Comparison of ENCODE assay signal across 10 cellular contexts in the genomic region with DNA sequence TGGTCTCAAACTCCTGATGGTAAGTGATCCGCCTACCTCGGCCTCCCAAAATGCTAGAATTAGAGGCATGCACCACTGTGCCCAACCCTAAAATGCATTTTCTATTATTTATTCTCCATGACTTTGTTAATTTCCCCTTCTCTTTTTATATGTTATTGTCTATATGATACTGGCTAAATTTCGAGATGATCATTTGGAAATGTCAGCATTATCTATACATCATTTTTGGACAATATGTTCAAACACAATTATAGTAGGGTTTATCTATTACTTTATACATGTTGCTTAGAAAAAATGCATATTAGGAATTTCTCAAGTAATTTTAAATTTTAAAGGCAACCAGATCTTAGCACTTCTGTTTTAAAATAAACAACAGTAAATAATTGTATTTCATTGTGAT.
"Had no signal": no experiment of that assay in that cellular context is flagged by ENCODE, and none has a peak within 500 bp of the region (broad histone marks: within the 10 kb centered on the region; RNA-seq: fewer than 3 reads in every experiment).

No MANE protein-coding gene starts in this region.

- FAIRE-seq: H1 had no signal

- H3K9me3 ChIP-seq: HAP-1 had no signal

- H3K27ac ChIP-seq: GM23248 had no signal

- DNase-seq: GM23248, GOT3, H7, H9, HCEC 1CT, HFFc6 had no signal

- H3K27ac Mint-ChIP-seq: GM23338, H9, HFFc6 had no signal

- H3K4me2 ChIP-seq: GM23338 had no signal

- H3K9ac ChIP-seq: GM23248 had no signal

- H3K36me3 ChIP-seq: HAP-1 had no signal

- H3K4me3 ChIP-seq: GM23248, GM23338, HAP-1 had no signal

- H3K9me3 Mint-ChIP-seq: GM23338, H9, HFFc6 had no signal

- H2AFZ ChIP-seq: GM23248, GM23338 had no signal

- H3K4me3 Mint-ChIP-seq: GM23338, H9, HFFc6 had no signal

- H3K4me1 ChIP-seq: HAP-1 had no signal

- ATAC-seq: GM23338, HCT116 had no signal
